8 cellular contexts compared by ENCODE assay signal in the genomic region with DNA sequence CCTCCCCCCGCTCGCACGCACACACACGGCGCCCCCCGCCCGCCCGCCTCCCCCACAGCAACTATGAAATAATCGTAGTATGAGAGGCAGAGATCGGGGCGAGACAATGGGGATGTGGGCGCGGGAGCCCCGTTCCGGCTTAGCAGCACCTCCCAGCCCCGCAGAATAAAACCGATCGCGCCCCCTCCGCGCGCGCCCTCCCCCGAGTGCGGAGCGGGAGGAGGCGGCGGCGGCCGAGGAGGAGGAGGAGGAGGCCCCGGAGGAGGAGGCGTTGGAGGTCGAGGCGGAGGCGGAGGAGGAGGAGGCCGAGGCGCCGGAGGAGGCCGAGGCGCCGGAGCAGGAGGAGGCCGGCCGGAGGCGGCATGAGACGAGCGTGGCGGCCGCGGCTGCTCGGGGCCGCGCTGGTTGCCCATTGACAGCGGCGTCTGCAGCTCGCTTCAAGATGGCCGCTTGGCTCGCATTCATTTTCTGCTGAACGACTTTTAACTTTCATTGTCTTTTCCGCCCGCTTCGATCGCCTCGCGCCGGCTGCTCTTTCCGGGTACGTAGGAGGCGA. TPM values are rescaled to one million over a fixed set of nuclear protein-coding genes. Genes with fewer than 3 reads are reported as not detected.
DNase-seq lines count a peak whose midpoint lies in the region; ATAC-seq, FAIRE-seq and TF ChIP-seq lines count a peak whose summit lies in the region.

No MANE protein-coding gene starts in this region.

- peak; percentile 83 for DNase-seq in A673 (ENCODE audit: low spot score)
- DNase-seq in GM12891 (ENCODE audit: insufficient read length, low spot score): no peak
- DNase-seq in M059J (ENCODE audit: low read depth): peak; percentile 50
- DNase-seq in activated CD4-positive, alpha-beta T cell treated with anti-CD3 and anti-CD28 coated beads for 36 hours: peak; percentile 71
- DNase-seq in coronary artery (ENCODE audit: low spot score): no peak
- DNase-seq in left colon: peak; percentile 61 to 73
- peak; percentile 65 to 79 for DNase-seq in stimulated activated CD4-positive, alpha-beta T cell treated with anti-CD3 and anti-CD28 coated beads, Interleukin-4, amount 100 ng/mL, for 4 hours
- no peak for DNase-seq in HuH-7 (ENCODE audit: low spot score)

- CTCF ChIA-PET in A673 (lab: Charles Lee): interaction anchor here (0.6 kb wide), 1 partner anchor 341 kb away, joined by 3 read pairs; no protein-coding TSS in a partner anchor
- CTCF ChIA-PET in activated CD4-positive, alpha-beta T cell treated with anti-CD3 and anti-CD28 coated beads for 36 hours (lab: Charles Lee): interaction anchor here (0.7 kb wide), 1 partner anchor 26 kb away, joined by 4 read pairs; no protein-coding TSS in a partner anchor

- FAIRE-seq in GM12891 (lab: Jason Lieb, UNC): peak; percentile 65

- H3K9me3 ChIP-seq in A673 (ENCODE audit: low read depth, low read length, poor library complexity, severe bottlenecking): no peaks in the 10 kb centered on the region

- H3K36me3 ChIP-seq in A673 (ENCODE audit: insufficient read depth, low read length, poor library complexity, severe bottlenecking): no peaks in the 10 kb centered on the region

- H3K9me3 Mint-ChIP-seq in activated CD4-positive, alpha-beta T cell treated with anti-CD3 and anti-CD28 coated beads for 36 hours (ENCODE audit: low read depth): no peaks in the 10 kb centered on the region

- no TSS peak for BruUV-seq in A673 (replicated peaks; lab: Mats Ljungman, UMichigan)

- peak; percentile 16 for ATAC-seq in activated CD4-positive, alpha-beta T cell treated with anti-CD3 and anti-CD28 coated beads for 36 hours
- ATAC-seq in left colon: peak; percentile 41

- H3K4me1 Mint-ChIP-seq in activated CD4-positive, alpha-beta T cell treated with anti-CD3 and anti-CD28 coated beads for 36 hours: peaks cover 58% of the 10 kb centered on the region

- H3K4me3 ChIP-seq in A673 (ENCODE audit: low read depth, low read length, poor library complexity, severe bottlenecking) (peak overlapping the region; percentile 91), coronary artery (peak overlapping the region; percentile 90)

- H3K4me3 Mint-ChIP-seq in activated CD4-positive, alpha-beta T cell treated with anti-CD3 and anti-CD28 coated beads for 36 hours: peak overlapping the region; percentile 74

- intact Hi-C loops in A673 (cut with micrococcal nuclease; ENCODE audit: unreplicated experiment): loop anchor here (2.0 to 10.0 kb wide), 3 partner anchors 116 to 826 kb away; no protein-coding TSS in a partner anchor
- intact Hi-C loops in activated CD4-positive, alpha-beta T cell treated with anti-CD3 and anti-CD28 coated beads for 36 hours (cut with DNase I, micrococcal nuclease): loop anchor here (1.0 to 10.0 kb wide), 6 partner anchors 19 to 666 kb away; partner anchors contain the start of gene PIP4K2A (in 1 of the 2)
- intact Hi-C loops in left colon (cut with DNase I, micrococcal nuclease): no loop called here

- H3K4me1 ChIP-seq in A673 (ENCODE audit: insufficient read depth, low read length, poor library complexity, severe bottlenecking): peaks cover 38% of the 10 kb centered on the region

- H3K27me3 Mint-ChIP-seq in activated CD4-positive, alpha-beta T cell treated with anti-CD3 and anti-CD28 coated beads for 36 hours: peaks cover 21% of the 10 kb centered on the region

- H3K27ac Mint-ChIP-seq in activated CD4-positive, alpha-beta T cell treated with anti-CD3 and anti-CD28 coated beads for 36 hours: peak overlapping the region; percentile 83

- H3K27ac ChIP-seq in A673 (ENCODE audit: low read depth, low read length, poor library complexity, severe bottlenecking): peak overlapping the region; percentile 87
- peak overlapping the region; percentile 95 to 97 for H3K27ac ChIP-seq in coronary artery

- POLR2A ChIA-PET in A673 (lab: Charles Lee; ENCODE audit: low non-redundant PET): no interaction called here
- POLR2A ChIA-PET in activated CD4-positive, alpha-beta T cell treated with anti-CD3 and anti-CD28 coated beads for 36 hours (lab: Charles Lee): no interaction called here

- TF ChIP-seq POLR2A in GM12891 (IDR thresholded peaks at IDR 0.05; ENCODE audit: low read depth, low read length): peak; percentile 64

- H3K27me3 ChIP-seq in A673 (replicated peaks; ENCODE audit: insufficient read depth, low read depth, low read length, poor library complexity): peaks cover 12% of the 10 kb centered on the region

- TF ChIP-seq CTCF in A673 (conservative IDR thresholded peaks at IDR 0.05; ENCODE audit: low read depth, low read length): no peak
- no peak for TF ChIP-seq CTCF in coronary artery (IDR thresholded peaks at IDR 0.05)

- H3K36me3 Mint-ChIP-seq in activated CD4-positive, alpha-beta T cell treated with anti-CD3 and anti-CD28 coated beads for 36 hours (ENCODE audit: low read depth): peaks cover 11% of the 10 kb centered on the region

TF ChIP-seq in GM12891, 5 proteins besides CTCF, POLR2A, EP300 and RAD21:
- TF ChIP-seq TAF1 (IDR thresholded peaks at IDR 0.05; ENCODE audit: low read depth, low read length) (peak; percentile 57; the same call in 1 of the 2 replicates), POLR2AphosphoS5 (IDR thresholded peaks at IDR 0.05; ENCODE audit: low read depth, low read length) (peak; percentile 70), SPI1 (IDR thresholded peaks at IDR 0.05; ENCODE audit: low read depth, low read length) (no peak), POU2F2 (IDR thresholded peaks at IDR 0.05; ENCODE audit: low read depth, low read length) (0 out of 2 replicates have a peak, but pooled peaks have one; percentile 15), PAX5 (IDR thresholded peaks at IDR 0.05; ENCODE audit: insufficient read depth, low read length, severe bottlenecking) (no peak)
TF ChIP-seq in GM12891: peak in this region for 3.

RNA-seq across cellular contexts. Expression of gene BMI1, which starts 0.3 kb away (rescaled TPM):
- total RNA-seq in A673 (2021) (65.3 and 85.2 TPM in 2 replicates), left colon (10 to 100 TPM; 19.7 to 29.6 TPM)
- 19.9 TPM for polyA plus RNA-seq in GM12891 (2012; ENCODE audit: low read depth, missing spikeins)
- 34.2 and 34.4 TPM in 2 replicates for total RNA-seq in M059J (2014; rRNA removed; shearing (Covaris generic))
- total RNA-seq in activated CD4-positive, alpha-beta T cell treated with anti-CD3 and anti-CD28 coated beads for 36 hours: 10 to 100 TPM; 52.9 to 55.2 TPM

RNA-seq across cellular contexts. Expression of gene COMMD3, which starts 5.0 kb away (rescaled TPM):
- total RNA-seq in A673 (2021) (66.0 and 72.6 TPM in 2 replicates), left colon (10 to 100 TPM; 38.4 to 50.0 TPM)
- 72.3 TPM for polyA plus RNA-seq in GM12891 (2012; ENCODE audit: low read depth, missing spikeins)
- total RNA-seq in M059J (2014; rRNA removed; shearing (Covaris generic)): 11.9 and 26.8 TPM in 2 replicates
- total RNA-seq in activated CD4-positive, alpha-beta T cell treated with anti-CD3 and anti-CD28 coated beads for 36 hours: 10 to 100 TPM; 53.8 to 77.1 TPM

RNA-seq across cellular contexts. Expression of gene SPAG6, which starts 24.1 kb away (rescaled TPM):
- total RNA-seq in A673 (2021) (0.39 and 0.74 TPM in 2 replicates), left colon (not detected)
- polyA plus RNA-seq in GM12891 (2012; ENCODE audit: low read depth, missing spikeins): 0.35 TPM
- total RNA-seq in M059J (2014; rRNA removed; shearing (Covaris generic)): 0.02 and 1.4 TPM in 2 replicates
- total RNA-seq in activated CD4-positive, alpha-beta T cell treated with anti-CD3 and anti-CD28 coated beads for 36 hours: under 1 TPM; 0.09 to 0.11 TPM

Comparison
In these comparisons a context has a peak if more than half of its experiments do, and no peak if none do; other contexts are left out.
1. DNase-seq: peak in A673 (single experiment), M059J (single experiment), activated CD4-positive, alpha-beta T cell treated with anti-CD3 and anti-CD28 coated beads for 36 hours (single experiment), left colon (2 of 2) and stimulated activated CD4-positive, alpha-beta T cell treated with anti-CD3 and anti-CD28 coated beads, Interleukin-4, amount 100 ng/mL, for 4 hours (2 of 2); none in GM12891 (single experiment), coronary artery (single experiment) and HuH-7 (single experiment).
2. intact Hi-C loops: an anchor here in A673 (2.0 to 10.0 kb wide) and activated CD4-positive, alpha-beta T cell treated with anti-CD3 and anti-CD28 coated beads for 36 hours (1.0 to 10.0 kb wide); none called in left colon.